ENCODE assay signal across 1 cellular context in genomic region chr18:13428319-13428718, GRCh38.
TF ChIP-seq lines count a peak whose summit lies in the region.

No MANE protein-coding gene starts in this region.

TF ChIP-seq in SK-N-SH, 30 proteins besides CTCF, POLR2A, EP300 and RAD21:
- TF ChIP-seq NFIC (IDR thresholded peaks at IDR 0.05; ENCODE audit: borderline replicate concordance) (no peak), USF1 (IDR thresholded peaks at IDR 0.05; ENCODE audit: borderline replicate concordance, low read depth) (no peak)
